In the genomic region with DNA sequence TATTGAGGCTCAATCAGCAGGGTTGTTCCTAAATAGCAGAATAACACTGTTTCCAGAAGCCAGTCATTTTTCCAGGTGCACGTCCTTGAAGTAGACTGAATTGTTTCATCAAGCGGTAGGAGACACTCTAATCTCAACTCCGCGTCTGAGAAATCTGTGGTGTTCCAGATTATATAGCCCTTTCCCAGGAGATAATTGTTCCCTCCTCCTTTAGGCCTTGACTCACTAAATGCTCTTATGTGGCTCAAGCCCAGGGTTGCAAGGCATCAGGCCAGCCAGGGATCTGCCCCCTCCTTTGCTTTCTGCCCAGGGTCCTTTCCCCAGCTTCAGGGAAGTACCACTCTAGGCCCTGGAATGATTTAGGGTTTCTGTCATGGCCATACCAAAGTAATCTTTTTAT, we compare ENCODE assay signal across 1 cellular context.
TF ChIP-seq lines count a peak whose summit lies in the region.

No MANE protein-coding gene starts in this region.

TF ChIP-seq in GM12878, 131 proteins besides CTCF, POLR2A, EP300 and RAD21 (continued from another document):
- TF ChIP-seq MXI1 (IDR thresholded peaks at IDR 0.05; ENCODE audit: low read depth, low read length) = no peak
- TF ChIP-seq SREBF2 (IDR thresholded peaks at IDR 0.05; ENCODE audit: low read length) = no peak
- TF ChIP-seq NR2C2 (IDR thresholded peaks at IDR 0.05; ENCODE audit: borderline replicate concordance, control insufficient read depth, insufficient read length, low read depth) = no peak
- TF ChIP-seq CHD1 (IDR thresholded peaks at IDR 0.05; ENCODE audit: low read depth, low read length) = no peak
- no peak for TF ChIP-seq SMAD1 (IDR thresholded peaks at IDR 0.05; ENCODE audit: low read depth, partially characterized antibody)
- no peak for TF ChIP-seq FOXM1 (IDR thresholded peaks at IDR 0.05; ENCODE audit: low read depth, low read length)
- no peak for TF ChIP-seq ZNF384 (IDR thresholded peaks at IDR 0.05; ENCODE audit: borderline replicate concordance, low read depth, low read length)
- TF ChIP-seq, protein P1, sequence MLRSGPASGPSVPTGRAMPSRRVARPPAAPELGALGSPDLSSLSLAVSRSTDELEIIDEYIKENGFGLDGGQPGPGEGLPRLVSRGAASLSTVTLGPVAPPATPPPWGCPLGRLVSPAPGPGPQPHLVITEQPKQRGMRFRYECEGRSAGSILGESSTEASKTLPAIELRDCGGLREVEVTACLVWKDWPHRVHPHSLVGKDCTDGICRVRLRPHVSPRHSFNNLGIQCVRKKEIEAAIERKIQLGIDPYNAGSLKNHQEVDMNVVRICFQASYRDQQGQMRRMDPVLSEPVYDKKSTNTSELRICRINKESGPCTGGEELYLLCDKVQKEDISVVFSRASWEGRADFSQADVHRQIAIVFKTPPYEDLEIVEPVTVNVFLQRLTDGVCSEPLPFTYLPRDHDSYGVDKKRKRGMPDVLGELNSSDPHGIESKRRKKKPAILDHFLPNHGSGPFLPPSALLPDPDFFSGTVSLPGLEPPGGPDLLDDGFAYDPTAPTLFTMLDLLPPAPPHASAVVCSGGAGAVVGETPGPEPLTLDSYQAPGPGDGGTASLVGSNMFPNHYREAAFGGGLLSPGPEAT (IDR thresholded peaks at IDR 0.05; ENCODE audit: low read depth) = no peak
- no peak for TF ChIP-seq HSF1 (IDR thresholded peaks at IDR 0.05; ENCODE audit: low read depth, low read length)
- no peak for TF ChIP-seq NR2C1 (IDR thresholded peaks at IDR 0.05)
- no peak for TF ChIP-seq BCL11A (IDR thresholded peaks at IDR 0.05; ENCODE audit: low read depth, low read length)
